In the genomic region with DNA sequence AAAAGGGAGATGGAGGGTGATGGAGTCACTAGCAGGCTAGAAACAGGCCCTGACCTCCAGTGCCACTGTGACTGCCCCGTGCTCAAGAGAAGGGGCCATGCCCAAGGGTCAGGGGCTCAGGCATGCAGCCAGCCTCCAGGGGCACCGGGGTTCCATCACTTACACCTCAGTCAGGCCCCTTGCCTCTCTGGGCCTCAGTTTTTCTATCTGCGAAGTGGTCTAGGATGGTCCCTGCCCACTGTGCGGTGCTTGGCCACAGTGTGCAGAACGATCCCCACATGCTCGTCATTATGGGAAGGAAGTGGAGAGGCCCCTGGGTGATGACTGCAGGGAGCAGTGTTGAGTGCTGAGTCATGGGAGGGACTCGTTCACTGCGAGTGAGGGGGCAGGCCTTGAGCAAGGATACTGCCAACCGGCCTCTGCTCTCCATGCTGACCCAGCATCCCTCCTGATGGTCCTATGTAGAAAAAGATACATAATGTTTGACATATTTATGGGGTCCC, we compare ENCODE assay signal across 1 cellular context.
TF ChIP-seq lines count a peak whose summit lies in the region.

No MANE protein-coding gene starts in this region.

TF ChIP-seq in GM23338, 12 proteins besides CTCF, POLR2A, EP300 and RAD21 (continued from another document):
- TF ChIP-seq ZNF462 (CRISPR knock-in tag; IDR thresholded peaks at IDR 0.05) (no peak), ZNF114 (CRISPR knock-in tag; IDR thresholded peaks at IDR 0.05) (no peak), NANOG (IDR thresholded peaks at IDR 0.05; ENCODE audit: borderline replicate concordance) (no peak), STAT1 (IDR thresholded peaks at IDR 0.05; ENCODE audit: unreplicated experiment) (no peak), EZH2 (IDR thresholded peaks at IDR 0.05; ENCODE audit: low read depth, unreplicated experiment) (no peak), CREB1 (CRISPR knock-in tag; IDR thresholded peaks at IDR 0.05; ENCODE audit: low read depth) (no peak), POLR2AphosphoS5 (IDR thresholded peaks at IDR 0.05; ENCODE audit: low read depth) (no peak)
